ENCODE assay signal across 11 cellular contexts in the genomic region with DNA sequence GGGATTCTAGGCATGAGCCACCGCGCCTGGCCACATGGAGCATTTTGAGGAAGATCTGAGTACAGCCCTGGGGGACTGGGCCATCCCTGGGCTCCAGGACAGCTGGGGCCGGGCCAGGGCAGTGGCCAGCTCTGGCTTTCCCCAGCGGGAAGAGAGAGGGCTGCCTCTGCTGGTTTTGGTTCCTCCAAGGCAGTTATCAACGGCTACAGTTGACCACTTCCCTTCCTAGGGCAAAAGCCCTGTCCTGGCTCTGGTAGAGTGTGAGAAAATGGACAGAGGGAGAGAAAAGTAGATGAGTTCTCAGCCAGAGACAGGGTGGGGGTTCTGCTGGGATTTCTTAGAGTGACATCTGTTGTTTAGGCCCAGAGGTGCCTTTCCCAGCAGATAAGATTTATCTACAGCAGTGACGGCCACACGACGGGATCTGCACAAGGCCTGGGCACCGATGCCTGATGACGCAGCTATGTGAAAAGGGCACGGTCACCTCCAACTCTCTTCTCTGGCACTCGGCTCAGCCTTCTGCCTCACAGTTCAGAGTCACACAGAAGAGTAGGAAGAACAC. TPM values are rescaled to one million over a fixed set of nuclear protein-coding genes. Genes with fewer than 3 reads are reported as not detected.
DNase-seq lines count a peak whose midpoint lies in the region; TF ChIP-seq lines count a peak whose summit lies in the region.
"Had no signal": no experiment of that assay in that cellular context is flagged by ENCODE, and none has a peak within 500 bp of the region (broad histone marks: within the 10 kb centered on the region; RNA-seq: fewer than 3 reads in every experiment).

No MANE protein-coding gene starts in this region.

- no CpG with 5 or more reads among the region's 12 CpGs for WGBS in neuronal stem cell (ENCODE audit: extremely low coverage in 2 of 2, insufficient read length in 2 of 2, insufficient replicate concordance in 1 of 2), 2 donors

- no peak overlapping the region for H3K23ac ChIP-seq in neuronal stem cell (ENCODE audit: low read depth, low read length, poor library complexity)

- no peak for TF ChIP-seq CTCF in OCI-LY3 (IDR thresholded peaks at IDR 0.05; ENCODE audit: low read depth, low read length)
- no peak for TF ChIP-seq CTCF in osteoblast (IDR thresholded peaks at IDR 0.05; ENCODE audit: extremely low read depth, low read depth, low read length)

- H3K27ac ChIP-seq in BLaER1 treated with 17β-estradiol and CSF1 and Interleukin-3, amounts not matched to agents 10 nM and 100 nM = peak overlapping the region; percentile 80 to 96 (median 90)
- H3K27ac ChIP-seq in OCI-LY3 (ENCODE audit: low read length) = no peak overlapping the region
- H3K27ac ChIP-seq in osteoblast (ENCODE audit: low read depth, low read length) = no peak overlapping the region
- no peak overlapping the region for H3K27ac ChIP-seq in neuronal stem cell (replicated peaks; ENCODE audit: low read length)

- no peak overlapping the region for H3K18ac ChIP-seq in neuronal stem cell (ENCODE audit: low read length)

- no peaks in the 10 kb centered on the region for H3K79me1 ChIP-seq in neuronal stem cell (ENCODE audit: low read depth, low read length)

- H3K27me3 ChIP-seq in BLaER1 treated with 17β-estradiol and CSF1 and Interleukin-3, amounts not matched to agents 10 nM and 100 nM = no peaks in the 10 kb centered on the region
- H3K27me3 ChIP-seq in OCI-LY3 (ENCODE audit: low read depth, low read length) (no peaks in the 10 kb centered on the region), osteoblast (ENCODE audit: insufficient read depth, low read length) (no peaks in the 10 kb centered on the region), neuronal stem cell (ENCODE audit: control insufficient read depth in 3 of 3, insufficient read depth in 3 of 3, low read depth in 1 of 3, low read length in 3 of 3) (peaks cover 0 to 24% (median 0%) of the 10 kb centered on the region in 3 experiments)

- peak overlapping the region in 5 of 10 experiments; percentile 20 to 46 (median 35); a peak in 5 of 20 replicates for H3K4me3 ChIP-seq in BLaER1 treated with 17β-estradiol and CSF1 and Interleukin-3, amounts not matched to agents 10 nM and 100 nM
- H3K4me3 ChIP-seq in OCI-LY3 (ENCODE audit: low read length) = no peak overlapping the region
- no peak overlapping the region for H3K4me3 ChIP-seq in osteoblast (ENCODE audit: insufficient read depth, low read length)
- H3K4me3 ChIP-seq in neuronal stem cell (ENCODE audit: low read length in 2 of 2) = no peak overlapping the region

- no peak overlapping the region for H2AK5ac ChIP-seq in neuronal stem cell (ENCODE audit: low read depth, low read length)

- H2BK15ac ChIP-seq in neuronal stem cell (ENCODE audit: low read length) = no peak overlapping the region

- H2BK12ac ChIP-seq in neuronal stem cell (ENCODE audit: low read length) = no peak overlapping the region

- H3K4me2 ChIP-seq in BLaER1 treated with 17β-estradiol and CSF1 and Interleukin-3, amounts not matched to agents 10 nM and 100 nM = peak overlapping the region; percentile 80 to 100 (median 94)
- peak overlapping the region; percentile 17; the same call in 1 of the 2 replicates for H3K4me2 ChIP-seq in OCI-LY3 (ENCODE audit: low read length)
- H3K4me2 ChIP-seq in osteoblast (ENCODE audit: insufficient read depth, low read length) = no peak overlapping the region
- H3K4me2 ChIP-seq in neuronal stem cell (ENCODE audit: insufficient read depth, low read length, poor library complexity, severe bottlenecking) = no peak overlapping the region

- H3K79me2 ChIP-seq in OCI-LY3 (ENCODE audit: low read length) (no peaks in the 10 kb centered on the region), osteoblast (ENCODE audit: insufficient read depth, low read length) (no peaks in the 10 kb centered on the region)

- H3K9ac ChIP-seq in BLaER1 treated with 17β-estradiol and CSF1 and Interleukin-3, amounts not matched to agents 10 nM and 100 nM = peak overlapping the region; percentile 61 to 92 (median 80); a peak in 21 of 22 replicates
- H3K9ac ChIP-seq in OCI-LY3 (ENCODE audit: low read length) = no peak overlapping the region
- no peak overlapping the region for H3K9ac ChIP-seq in neuronal stem cell (ENCODE audit: low read depth, low read length, poor library complexity)

- no peaks in the 10 kb centered on the region for H3K9me3 ChIP-seq in BLaER1 treated with 17β-estradiol and CSF1 and Interleukin-3, amounts not matched to agents 10 nM and 100 nM (replicated peaks in 1 of 11)
- no peaks in the 10 kb centered on the region for H3K9me3 ChIP-seq in OCI-LY3 (ENCODE audit: insufficient read depth, low read length)
- H3K9me3 ChIP-seq in osteoblast (ENCODE audit: low read depth, low read length) = no peaks in the 10 kb centered on the region
- H3K9me3 ChIP-seq in neuronal stem cell (replicated peaks in 1 of 2; ENCODE audit: control insufficient read depth in 2 of 2, insufficient read depth in 1 of 2, low read depth in 1 of 2, low read length in 2 of 2) = no peaks in the 10 kb centered on the region

- H4K20me1 ChIP-seq in BLaER1 treated with 17β-estradiol and CSF1 and Interleukin-3, amounts not matched to agents 10 nM and 100 nM = no peaks in the 10 kb centered on the region
- H4K20me1 ChIP-seq in OCI-LY3 (ENCODE audit: insufficient read depth, low read length) = no peaks in the 10 kb centered on the region
- H4K20me1 ChIP-seq in osteoblast (ENCODE audit: insufficient read depth, low read length) = no peaks in the 10 kb centered on the region

- H4K91ac ChIP-seq in neuronal stem cell (ENCODE audit: low read depth, low read length, poor library complexity) = no peak overlapping the region

- H2AFZ ChIP-seq in OCI-LY3 (ENCODE audit: low read depth, low read length) (no peak overlapping the region), osteoblast (ENCODE audit: low read length) (peak overlapping the region; percentile 70), neuronal stem cell (ENCODE audit: low read length) (no peak overlapping the region)

- H3K4ac ChIP-seq in neuronal stem cell (ENCODE audit: low read length) = no peak overlapping the region

- intact Hi-C loops in cardiac septum (cut with DNase I) = loop anchor here (5.0 kb wide), 1 partner anchor 82 kb away; a partner anchor contains a TSS

- DNase-seq in cardiac septum (ENCODE audit: low spot score) = peak; percentile 80
- peak; percentile 23 for DNase-seq in osteoblast (ENCODE audit: insufficient read length, low spot score, missing footprints)
- DNase-seq in COLO668 (lab: John Stamatoyannopoulos, UW; ENCODE audit: unreplicated experiment) = no peak
- DNase-seq in neuronal stem cell (ENCODE audit: low spot score) = no peak
- no peak for DNase-seq in DMS53 treated with DMSO at 0.1 percent for 48 hours (lab: John Stamatoyannopoulos, UW; ENCODE audit: unreplicated experiment)
- DNase-seq in activated CD8-positive, alpha-beta memory T cell treated with anti-CD3 and anti-CD28 coated beads for 24 hours = no peak
- DNase-seq: endodermal cell; NCI-H748 treated with DMSO at 0.1 percent for 48 hours; stimulated activated naive CD4-positive, alpha-beta T cell treated with Interleukin-2 at 50 U/mL for 16 hours had no signal

- H2BK5ac ChIP-seq in neuronal stem cell (ENCODE audit: low read length) = no peak overlapping the region

- no peak overlapping the region for H2BK120ac ChIP-seq in neuronal stem cell (ENCODE audit: low read depth, low read length)

- no peaks in the 10 kb centered on the region for H3K36me3 ChIP-seq in BLaER1 treated with 17β-estradiol and CSF1 and Interleukin-3, amounts not matched to agents 10 nM and 100 nM
- H3K36me3 ChIP-seq in OCI-LY3 (replicated peaks; ENCODE audit: low read depth, low read length) = no peaks in the 10 kb centered on the region
- H3K36me3 ChIP-seq in osteoblast (ENCODE audit: insufficient read depth, low read length) = no peaks in the 10 kb centered on the region
- no peaks in the 10 kb centered on the region for H3K36me3 ChIP-seq in neuronal stem cell (replicated peaks in 1 of 2; ENCODE audit: control insufficient read depth in 2 of 2, insufficient read depth in 2 of 2, low read length in 2 of 2)

- no peak overlapping the region for H3K14ac ChIP-seq in neuronal stem cell (ENCODE audit: low read length)

- H4K8ac ChIP-seq in neuronal stem cell (ENCODE audit: low read depth, low read length) = no peak overlapping the region

- peaks cover 70 to 100% (median 87%) of the 10 kb centered on the region in 10 experiments for H3K4me1 ChIP-seq in BLaER1 treated with 17β-estradiol and CSF1 and Interleukin-3, amounts not matched to agents 10 nM and 100 nM
- H3K4me1 ChIP-seq in OCI-LY3 (ENCODE audit: low read length) = peaks cover 39% of the 10 kb centered on the region
- no peaks in the 10 kb centered on the region for H3K4me1 ChIP-seq in osteoblast (ENCODE audit: insufficient read depth, low read length)
- peaks cover 0 to 8% of the 10 kb centered on the region in 2 donors for H3K4me1 ChIP-seq in neuronal stem cell (ENCODE audit: control insufficient read depth in 2 of 2, insufficient read depth in 1 of 2, low read depth in 1 of 2, low read length in 2 of 2)

RNA-seq across cellular contexts. Expression of a gene that starts 5.5 kb away (rescaled TPM):
- total RNA-seq in cardiac septum = 3.5 TPM
- 2.1 and 2.9 TPM in 2 replicates for total RNA-seq in osteoblast
- 11.0 TPM for polyA plus RNA-seq in neuronal stem cell (2013, experiment 1 of 2)
- 11.1 TPM for polyA plus RNA-seq in neuronal stem cell (2013, experiment 2 of 2)

RNA-seq across cellular contexts. Expression of a gene that starts 48.3 kb away (rescaled TPM):
- 102 TPM for total RNA-seq in cardiac septum
- total RNA-seq in osteoblast = 107 and 114 TPM in 2 replicates
- 313 TPM for polyA plus RNA-seq in neuronal stem cell (2013, experiment 1 of 2)
- polyA plus RNA-seq in neuronal stem cell (2013, experiment 2 of 2) = 313 TPM

Comparison
In these comparisons a context has a peak if more than half of its experiments do, and no peak if none do; other contexts are left out.
1. H3K27ac ChIP-seq: peak in BLaER1 treated with 17β-estradiol and CSF1 and Interleukin-3, amounts not matched to agents 10 nM and 100 nM (11 of 11); none in OCI-LY3 (single experiment), osteoblast (single experiment) and neuronal stem cell (single experiment).
2. H3K4me2 ChIP-seq: peak in BLaER1 treated with 17β-estradiol and CSF1 and Interleukin-3, amounts not matched to agents 10 nM and 100 nM (11 of 11) and OCI-LY3 (single experiment); none in osteoblast (single experiment) and neuronal stem cell (single experiment).
3. H3K9ac ChIP-seq: peak in BLaER1 treated with 17β-estradiol and CSF1 and Interleukin-3, amounts not matched to agents 10 nM and 100 nM (11 of 11); none in OCI-LY3 (single experiment) and neuronal stem cell (single experiment).
4. DNase-seq: peak in cardiac septum (single experiment) and osteoblast (single experiment); none in COLO668 (single experiment), neuronal stem cell (single experiment), DMS53 treated with DMSO at 0.1 percent for 48 hours (single experiment) and activated CD8-positive, alpha-beta memory T cell treated with anti-CD3 and anti-CD28 coated beads for 24 hours (single experiment).